In the genomic region with DNA sequence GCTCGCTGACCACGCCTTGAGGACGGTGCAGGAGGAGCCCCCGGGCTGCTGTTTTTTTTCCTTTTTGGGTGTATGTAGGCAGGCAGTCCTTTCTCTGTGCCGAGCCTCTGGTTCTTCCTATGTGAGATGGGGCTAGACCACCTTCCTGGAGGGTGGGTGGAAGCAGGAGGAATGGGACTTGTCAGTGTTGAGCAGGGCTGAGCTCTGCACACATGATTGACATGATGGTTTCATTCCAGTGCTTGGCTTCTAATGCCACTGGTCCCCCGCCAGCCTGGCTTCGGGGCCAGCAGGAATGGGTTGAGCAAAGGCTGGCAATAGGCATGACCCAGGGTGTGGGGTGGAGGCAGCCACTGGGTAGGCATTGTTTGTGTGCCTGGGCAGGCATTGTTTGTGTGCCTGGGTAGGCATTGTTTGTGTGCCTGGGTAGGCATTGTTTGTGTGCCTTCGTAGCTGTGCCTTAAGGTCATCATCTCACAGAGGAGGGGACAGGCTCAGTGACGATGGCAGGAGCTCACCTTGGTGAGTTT, we compare ENCODE assay signal across 18 cellular contexts. TPM values are rescaled to one million over a fixed set of nuclear protein-coding genes. Genes with fewer than 3 reads are reported as not detected.
DNase-seq lines count a peak whose midpoint lies in the region; ATAC-seq and TF ChIP-seq lines count a peak whose summit lies in the region.
"Had no signal": no experiment of that assay in that cellular context is flagged by ENCODE, and none has a peak within 500 bp of the region (broad histone marks: within the 10 kb centered on the region; RNA-seq: fewer than 3 reads in every experiment).

No MANE protein-coding gene starts in this region.

- CTCF ChIA-PET in PC-3 (lab: Charles Lee), result no interaction called here

- no TSS peak for BruUV-seq in PC-3 (replicated peaks; lab: Mats Ljungman, UMichigan)

- POLR2A ChIA-PET in PC-3 (lab: Charles Lee; ENCODE audit: unreplicated experiment), result no interaction called here

- H3K9me2 ChIP-seq in PC-3 (replicated peaks; ENCODE audit: low read length), result no peaks in the 10 kb centered on the region

- H2AFZ ChIP-seq in PC-3 (ENCODE audit: low read length), result no peak overlapping the region

- ATAC-seq in PC-3, result no peak
- ATAC-seq in psoas muscle, result peak; percentile 55 to 82 (median 67)
- ATAC-seq in HG03135 (IDR thresholded peaks at IDR 0.05; ENCODE audit: unreplicated experiment), result no peak
- ATAC-seq in GM19395 (IDR thresholded peaks at IDR 0.05; ENCODE audit: unreplicated experiment), result no peak

- peak overlapping the region; percentile 62; the same call in 1 of the 2 replicates for H3K4me2 ChIP-seq in PC-3 (ENCODE audit: low read length)

- H3K4me3 ChIP-seq in PC-3 (ENCODE audit: low read length), result no peak overlapping the region
- no peak overlapping the region for H3K4me3 ChIP-seq in psoas muscle
- H3K4me3 ChIP-seq: gastrocnemius medialis, prostate gland, tibial nerve had no signal

- no peaks in the 10 kb centered on the region for H4K20me1 ChIP-seq in PC-3 (ENCODE audit: low read length)

- no peaks in the 10 kb centered on the region for H3F3A ChIP-seq in PC-3 (ENCODE audit: low read length, unreplicated experiment)

- DNase-seq in Ammon's horn (ENCODE audit: low spot score) (peak; percentile 30), PC-3 (no peak), islet precursor cell (peak; percentile 35), psoas muscle (peak in 1 of 2 donors; percentile 54), NCI-H345 treated with DMSO at 0.1 percent for 48 hours (lab: John Stamatoyannopoulos, UW; ENCODE audit: unreplicated experiment) (no peak)
- no peak for DNase-seq in stimulated activated CD4-positive, alpha-beta T cell treated with anti-CD3 and anti-CD28 coated beads, Interleukin-4, amount 100 ng/mL, for 24 hours
- DNase-seq: activated naive CD4-positive, alpha-beta T cell treated with anti-CD3 and anti-CD28 coated beads for 36 hours; activated T-cell treated with anti-CD3 and anti-CD28 coated beads, Interleukin-2, amount 50 U/mL, for 24 hours; erythroblast; gastrocnemius medialis; naive B cell; NCI-H187 treated with DMSO at 0.1 percent for 48 hours; NCI-H510A treated with DMSO at 0.1 percent for 48 hours; stimulated activated naive CD4-positive, alpha-beta T cell treated with Interleukin-2 at 50 U/mL for 16 hours had no signal

- H3K27ac ChIP-seq in PC-3 (ENCODE audit: low read length) (peak overlapping the region; percentile 81), psoas muscle (no peak overlapping the region)
- H3K27ac ChIP-seq: prostate gland had no signal

- TF ChIP-seq CTCF in PC-3 (conservative IDR thresholded peaks at IDR 0.05; ENCODE audit: low read depth, low read length) (no peak), psoas muscle (IDR thresholded peaks at IDR 0.05) (no peak)

- H3K9ac ChIP-seq in PC-3 (ENCODE audit: low read length), result peak overlapping the region; percentile 56

- H3K9me3 ChIP-seq in PC-3 (ENCODE audit: low read length), result no peaks in the 10 kb centered on the region
- no peaks in the 10 kb centered on the region for H3K9me3 ChIP-seq in psoas muscle
- H3K9me3 ChIP-seq: gastrocnemius medialis, prostate gland, tibial nerve had no signal

- no peaks in the 10 kb centered on the region for H3K36me3 ChIP-seq in PC-3 (ENCODE audit: low read depth, low read length)
- no peaks in the 10 kb centered on the region for H3K36me3 ChIP-seq in psoas muscle (ENCODE audit: insufficient read depth in 1 of 2, low read depth in 1 of 2)
- H3K36me3 ChIP-seq: gastrocnemius medialis, prostate gland, tibial nerve had no signal

- peaks cover 16% of the 10 kb centered on the region for H3K4me1 ChIP-seq in PC-3 (ENCODE audit: insufficient read depth, low read length)
- H3K4me1 ChIP-seq in psoas muscle, result peaks cover 5% of the 10 kb centered on the region
- H3K4me1 ChIP-seq: prostate gland had no signal

- H3K27me3 ChIP-seq in PC-3 (ENCODE audit: low read length) (no peaks in the 10 kb centered on the region), psoas muscle (ENCODE audit: insufficient read depth in 3 of 3, low read length in 2 of 3) (no peaks in the 10 kb centered on the region)
- H3K27me3 ChIP-seq: tibial nerve had no signal

- intact Hi-C loops in PC-3 (cut with micrococcal nuclease), result no loop called here
- intact Hi-C loops in psoas muscle (cut with DNase I), result loop anchor here in 1 of 2 donors (10.0 kb wide), 1 partner anchor 553 kb away; no protein-coding TSS in a partner anchor

- H3K79me2 ChIP-seq in PC-3 (ENCODE audit: low read length), result peaks cover 38% of the 10 kb centered on the region

- WGBS in psoas muscle, 3 donors, result 43 to 44% (median 44%) methylated on average over 9 of the region's 9 CpGs

RNA-seq across cellular contexts. Expression of a gene that starts 14.2 kb away (rescaled TPM):
- total RNA-seq in PC-3 (2014; rRNA removed) (13.1 and 14.1 TPM in 2 replicates), psoas muscle (1 to 10 TPM; 3.1 to 5.5 (median 4.2) TPM)
- 1 to 10 TPM in 2 of 3 donors, under 1 TPM in 1; 0.34 to 1.5 (median 1.1) TPM for polyA plus RNA-seq in psoas muscle

Comparison
In these comparisons a context has a peak if more than half of its experiments do, and no peak if none do; other contexts are left out.
1. DNase-seq: peak in Ammon's horn (single experiment) and islet precursor cell (single experiment); none in PC-3 (single experiment), NCI-H345 treated with DMSO at 0.1 percent for 48 hours (single experiment) and stimulated activated CD4-positive, alpha-beta T cell treated with anti-CD3 and anti-CD28 coated beads, Interleukin-4, amount 100 ng/mL, for 24 hours (single experiment).
2. ATAC-seq: peak in psoas muscle (4 of 4); none in PC-3 (single experiment), HG03135 (single experiment) and GM19395 (single experiment).